Comparison of ENCODE assay signal across 25 cellular contexts in the genomic region with DNA sequence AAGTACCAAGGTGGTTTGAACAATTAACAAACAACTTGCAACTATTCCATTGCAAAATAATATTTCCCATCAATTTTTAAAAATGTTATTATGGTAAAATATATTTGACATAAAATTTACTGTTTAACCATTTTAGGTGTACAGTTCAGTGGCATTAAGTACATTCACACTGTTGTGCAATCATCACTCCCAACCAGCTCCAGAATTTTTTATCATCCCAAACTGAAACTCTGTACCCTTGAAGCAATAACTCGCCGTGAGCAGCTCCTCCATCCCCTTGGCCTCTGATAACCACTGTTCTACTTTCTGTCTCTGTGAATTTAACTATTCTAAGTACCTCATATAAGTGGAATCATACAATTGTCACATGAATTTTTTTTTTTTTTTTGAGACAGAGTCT. TPM values are rescaled to one million over a fixed set of nuclear protein-coding genes. Genes with fewer than 3 reads are reported as not detected.
DNase-seq lines count a peak whose midpoint lies in the region; ATAC-seq, FAIRE-seq and TF ChIP-seq lines count a peak whose summit lies in the region.
"Had no signal": no experiment of that assay in that cellular context is flagged by ENCODE, and none has a peak within 500 bp of the region (broad histone marks: within the 10 kb centered on the region; RNA-seq: fewer than 3 reads in every experiment).

No MANE protein-coding gene starts in this region.

- H3K27ac ChIP-seq in K562 (ENCODE audit: extremely low read depth, low read depth, low read length): no peak overlapping the region; the same call in 2 of the 3 replicates
- no peak overlapping the region for H3K27ac ChIP-seq in HepG2 (ENCODE audit: extremely low read length, insufficient read depth, low read length)
- H3K27ac ChIP-seq in right lobe of liver: peak overlapping the region in 1 of 3 donors; percentile 14
- H3K27ac ChIP-seq: BLaER1 treated with 17β-estradiol and CSF1 and Interleukin-3, amounts not matched to agents 10 nM and 100 nM; C4-2B had no signal

- no peak overlapping the region for H3K4me3 Mint-ChIP-seq in activated CD4-positive, alpha-beta T cell treated with anti-CD3 and anti-CD28 coated beads, Interleukin-2, amount 10 ng/mL, durations not matched to agents 24 days and 14 days
- H3K4me3 Mint-ChIP-seq: B cell; CD4-positive, alpha-beta T cell; CD8-positive, alpha-beta T cell had no signal

- no peak overlapping the region for H3K27ac Mint-ChIP-seq in activated CD4-positive, alpha-beta T cell treated with anti-CD3 and anti-CD28 coated beads, Interleukin-2, amount 10 ng/mL, durations not matched to agents 24 days and 14 days
- H3K27ac Mint-ChIP-seq: B cell; CD4-positive, alpha-beta T cell; CD8-positive, alpha-beta T cell had no signal

- no peaks in the 10 kb centered on the region for H3K79me2 ChIP-seq in K562 (ENCODE audit: control insufficient read depth, insufficient read depth, low read length)
- no peaks in the 10 kb centered on the region for H3K79me2 ChIP-seq in HepG2 (ENCODE audit: insufficient read depth, low read length)

- H3K4me2 ChIP-seq in K562 (ENCODE audit: insufficient read depth, low read length) (no peak overlapping the region), HepG2 (ENCODE audit: low read depth, low read length) (no peak overlapping the region)
- H3K4me2 ChIP-seq: BLaER1 treated with 17β-estradiol and CSF1 and Interleukin-3, amounts not matched to agents 10 nM and 100 nM had no signal

- TF ChIP-seq EP300 in Ishikawa (IDR thresholded peaks at IDR 0.05; ENCODE audit: borderline replicate concordance) (no peak), K562 (IDR thresholded peaks at IDR 0.05; ENCODE audit: low read length) (no peak), HepG2 (IDR thresholded peaks at IDR 0.05; ENCODE audit: low read depth in 2 of 2, low read length in 2 of 2) (no peak), HepG2 (CRISPR knock-in tag; IDR thresholded peaks at IDR 0.05; ENCODE audit: borderline replicate concordance) (no peak)

- no peak for TF ChIP-seq POLR2A in K562 (conservative IDR thresholded peaks at IDR 0.05)
- no peak for TF ChIP-seq POLR2A in HepG2 (IDR thresholded peaks at IDR 0.05; ENCODE audit: insufficient read depth in 1 of 2, low read depth in 2 of 2, low read length in 2 of 2)
- no peak for TF ChIP-seq POLR2A in right lobe of liver (IDR thresholded peaks at IDR 0.05)
- TF ChIP-seq POLR2A in H54 (IDR thresholded peaks at IDR 0.05; ENCODE audit: low read depth, low read length): no peak

- H3K9ac ChIP-seq in K562 (ENCODE audit: insufficient read depth in 1 of 2, low read depth in 2 of 2, low read length in 2 of 2): no peak overlapping the region
- no peak overlapping the region for H3K9ac ChIP-seq in HepG2 (ENCODE audit: insufficient read depth, low read depth, low read length)
- H3K9ac ChIP-seq: BLaER1 treated with 17β-estradiol and CSF1 and Interleukin-3, amounts not matched to agents 10 nM and 100 nM had no signal

- H3K36me3 Mint-ChIP-seq in activated CD4-positive, alpha-beta T cell treated with anti-CD3 and anti-CD28 coated beads, Interleukin-2, amount 10 ng/mL, durations not matched to agents 24 days and 14 days (ENCODE audit: low read depth): no peaks in the 10 kb centered on the region
- H3K36me3 Mint-ChIP-seq: CD8-positive, alpha-beta T cell had no signal

- H3K27me3 Mint-ChIP-seq in activated CD4-positive, alpha-beta T cell treated with anti-CD3 and anti-CD28 coated beads, Interleukin-2, amount 10 ng/mL, durations not matched to agents 24 days and 14 days: no peaks in the 10 kb centered on the region
- H3K27me3 Mint-ChIP-seq: B cell; CD4-positive, alpha-beta T cell had no signal

- no peaks in the 10 kb centered on the region for H3K9me3 Mint-ChIP-seq in activated CD4-positive, alpha-beta T cell treated with anti-CD3 and anti-CD28 coated beads, Interleukin-2, amount 10 ng/mL, durations not matched to agents 24 days and 14 days
- H3K9me3 Mint-ChIP-seq: CD4-positive, alpha-beta T cell; CD8-positive, alpha-beta T cell had no signal

- H2AFZ ChIP-seq in K562 (ENCODE audit: low read depth, low read length) (0 out of 2 replicates have a peak overlapping the region, but pooled peaks have one; percentile 22), HepG2 (ENCODE audit: low read length) (no peak overlapping the region)

- H3K4me1 ChIP-seq in K562 (replicated peaks in 1 of 2; ENCODE audit: control insufficient read depth in 2 of 2, insufficient read depth in 2 of 2, low read length in 2 of 2) (peaks cover 10 to 21% of the 10 kb centered on the region in 2 experiments; a peak in 4 of 5 replicates), HepG2 (ENCODE audit: insufficient read depth, low read length) (peaks cover 23% of the 10 kb centered on the region), right lobe of liver (peaks cover 0 to 10% (median 0%) of the 10 kb centered on the region in 4 donors)
- H3K4me1 ChIP-seq: Caco-2 had no signal

- in situ Hi-C loops in K562 (cut with MboI) (no loop called here), HepG2 (cut with HindIII; ENCODE audit: extremely low pct_ligation_motif_present, low pct_unique_long_range_greater_than_20kb) (no loop called here)

- BruUV-seq in K562 (replicated peaks; lab: Mats Ljungman, UMichigan): no TSS peak
- BruUV-seq in HepG2 (replicated peaks; lab: Mats Ljungman, UMichigan): no TSS peak

- intact Hi-C loops in K562 (cut with micrococcal nuclease): no loop called here
- intact Hi-C loops in HepG2 (cut with micrococcal nuclease; ENCODE audit: unreplicated experiment): no loop called here
- intact Hi-C loops in right lobe of liver (cut with DNase I): no loop called here
- intact Hi-C loops in activated CD4-positive, alpha-beta T cell treated with anti-CD3 and anti-CD28 coated beads, Interleukin-2, amount 10 ng/mL, durations not matched to agents 24 days and 14 days (cut with micrococcal nuclease): no loop called here
- intact Hi-C loops in left ventricle myocardium superior (cut with micrococcal nuclease): no loop called here

- H3K9me3 ChIP-seq in K562 (replicated peaks; ENCODE audit: control insufficient read depth, insufficient read depth, low read depth, low read length): peaks cover 21% of the 10 kb centered on the region
- no peaks in the 10 kb centered on the region for H3K9me3 ChIP-seq in HepG2 (ENCODE audit: low read length)
- H3K9me3 ChIP-seq in right lobe of liver: no peaks in the 10 kb centered on the region

- H4K20me1 ChIP-seq in K562 (replicated peaks; ENCODE audit: control insufficient read depth, insufficient read depth, low read length) (no peaks in the 10 kb centered on the region), HepG2 (ENCODE audit: insufficient read depth, low read length) (no peaks in the 10 kb centered on the region)
- H4K20me1 ChIP-seq: BLaER1 treated with 17β-estradiol and CSF1 and Interleukin-3, amounts not matched to agents 10 nM and 100 nM had no signal

- 28% methylated on average over 2 of the region's 2 CpGs for WGBS in K562 (ENCODE audit: insufficient coverage, low coverage, missing lambda C conversion rate)
- 34% methylated on average over 2 of the region's 2 CpGs for WGBS in HepG2 (ENCODE audit: low lambda C conversion rate)
- WGBS in right lobe of liver (ENCODE audit: insufficient coverage, low coverage, low lambda C conversion rate, missing lambda C conversion rate): 27% methylated on average over 2 of the region's 2 CpGs

- H3K4me3 ChIP-seq in K562 (no peak overlapping the region), HepG2 (replicated peaks in 1 of 3; ENCODE audit: insufficient read depth in 1 of 3, low read depth in 2 of 3, low read length in 3 of 3) (no peak overlapping the region), right lobe of liver (no peak overlapping the region)
- H3K4me3 ChIP-seq: BLaER1 treated with 17β-estradiol and CSF1 and Interleukin-3, amounts not matched to agents 10 nM and 100 nM had no signal

- ATAC-seq in K562: no peak
- no peak for ATAC-seq in HepG2
- ATAC-seq in right lobe of liver: peak; percentile 67 to 82 (median 74)
- no peak for ATAC-seq in left ventricle myocardium superior
- ATAC-seq: CD8-positive, alpha-beta T cell had no signal

- CTCF ChIA-PET in K562 (lab: Yijun Ruan, JAX; ENCODE audit: low intra/inter-chr PET ratio): interaction anchor here (0.6 kb wide), 1 partner anchor 598 kb away, joined by 3 read pairs; no protein-coding TSS in a partner anchor
- CTCF ChIA-PET in HepG2 (lab: Yijun Ruan, JAX; ENCODE audit: low intra/inter-chr PET ratio, low total read pairs): no interaction called here

- FAIRE-seq in K562 (lab: Jason Lieb, UNC): no peak
- no peak for FAIRE-seq in HepG2 (lab: Jason Lieb, UNC)
- no peak for FAIRE-seq in H54 (lab: Jason Lieb, UNC)
- FAIRE-seq: A204.1, D721Med, G401.6, GM12891, GM19239 had no signal

- DNase-seq in K562 (ENCODE audit: extremely low read depth in 1 of 4, low spot score in 3 of 4) (no peak), HepG2 (ENCODE audit: low spot score) (no peak), right lobe of liver (no peak), H54 (ENCODE audit: insufficient read length, low spot score) (no peak), left ventricle myocardium superior (no peak)
- DNase-seq in activated CD4-positive, alpha-beta T cell treated with anti-CD3 and anti-CD28 coated beads, Interleukin-2, amount 10 ng/mL, durations not matched to agents 24 days and 14 days: no peak
- DNase-seq in activated naive CD4-positive, alpha-beta T cell treated with Interleukin-2 at 50 U/mL for 16 hours: no peak
- DNase-seq: 8988T; ACHN; AML-193; Caco-2; Calu3; CD4-positive, alpha-beta T cell; CD8-positive, alpha-beta T cell; DMS79 treated with DMSO at 0.1 percent for 48 hours; GF-D8 had no signal

- POLR2A ChIA-PET in K562 (lab: Yijun Ruan, JAX) (interaction anchor here (0.7 to 1.8 kb wide), 2 partner anchors 10 to 1145 kb away, joined by 3 to 7 read pairs; no protein-coding TSS in a partner anchor), HepG2 (lab: Yijun Ruan, JAX) (interaction anchor here (1.1 kb wide), 1 partner anchor 15 kb away, joined by 4 read pairs; no protein-coding TSS in a partner anchor)

- no peaks in the 10 kb centered on the region for H3K9me1 ChIP-seq in K562 (ENCODE audit: control insufficient read depth, insufficient read depth, low read length)

- no peak for TF ChIP-seq CTCF in K562 (IDR thresholded peaks at IDR 0.05 in 2 of 3, conservative IDR thresholded peaks at IDR 0.05 in 1 of 3; ENCODE audit: insufficient read depth in 2 of 3, low read depth in 1 of 3, low read length in 3 of 3)
- TF ChIP-seq CTCF in HepG2 (CRISPR knock-in tag; IDR thresholded peaks at IDR 0.05): no peak
- no peak for TF ChIP-seq CTCF in right lobe of liver (IDR thresholded peaks at IDR 0.05)

- H3K27me3 ChIP-seq in K562 (ENCODE audit: control insufficient read depth in 2 of 2, insufficient read depth in 2 of 2, low read length in 2 of 2): no peaks in the 10 kb centered on the region
- no peaks in the 10 kb centered on the region for H3K27me3 ChIP-seq in HepG2 (ENCODE audit: control insufficient read depth in 1 of 2, insufficient read depth in 2 of 2, low read length in 2 of 2)
- H3K27me3 ChIP-seq in right lobe of liver: no peaks in the 10 kb centered on the region
- H3K27me3 ChIP-seq: BLaER1 treated with 17β-estradiol and CSF1 and Interleukin-3, amounts not matched to agents 10 nM and 100 nM had no signal

- H3K4me1 Mint-ChIP-seq in activated CD4-positive, alpha-beta T cell treated with anti-CD3 and anti-CD28 coated beads, Interleukin-2, amount 10 ng/mL, durations not matched to agents 24 days and 14 days: no peaks in the 10 kb centered on the region
- H3K4me1 Mint-ChIP-seq: B cell had no signal

- no peak for TF ChIP-seq RAD21 in Ishikawa (IDR thresholded peaks at IDR 0.05; ENCODE audit: low read depth)
- no peak for TF ChIP-seq RAD21 in K562 (CRISPR knock-in tag; conservative IDR thresholded peaks at IDR 0.05 in 1 of 2, IDR thresholded peaks at IDR 0.05 in 1 of 2)
- no peak for TF ChIP-seq RAD21 in HepG2 (CRISPR knock-in tag; IDR thresholded peaks at IDR 0.05)

- H3K36me3 ChIP-seq in K562 (ENCODE audit: control insufficient read depth, insufficient read depth, low read length): no peaks in the 10 kb centered on the region; the same call in 2 of the 3 replicates
- no peaks in the 10 kb centered on the region for H3K36me3 ChIP-seq in HepG2 (replicated peaks in 1 of 2; ENCODE audit: control insufficient read depth in 1 of 2, insufficient read depth in 2 of 2, low read length in 2 of 2)
- no peaks in the 10 kb centered on the region for H3K36me3 ChIP-seq in right lobe of liver
- H3K36me3 ChIP-seq: BLaER1 treated with 17β-estradiol and CSF1 and Interleukin-3, amounts not matched to agents 10 nM and 100 nM had no signal

RNA-seq across cellular contexts. Expression of gene ATF7IP2, which starts 33.6 kb away (rescaled TPM):
- total RNA-seq in K562 (2011; cell fraction: chromatin; rRNA removed; ENCODE audit: low replicate concordance): 246 and 608 TPM in 2 replicates
- total RNA-seq in K562 (2011; cell fraction: nucleolus; rRNA removed): 106 and 143 TPM in 2 replicates
- 321 and 392 TPM in 2 replicates for total RNA-seq in K562 (2011; cell fraction: nucleoplasm; rRNA removed)
- total RNA-seq in K562 (2014; rRNA removed) (107 and 134 TPM in 2 replicates), K562 (2014; rRNA removed; fragmentation: Illumina TruSeq; extraction: Trizol) (196 and 231 TPM in 2 replicates), K562 (2015; rRNA removed; fragmentation: Illumina TruSeq; extraction: Trizol) (156 and 162 TPM in 2 replicates), K562 (2021) (131 and 138 TPM in 2 replicates), HepG2 (2016; rRNA removed; fragmentation: Illumina TruSeq; extraction: Trizol) (98.1 and 117 TPM in 2 replicates), right lobe of liver (10 to 100 TPM; 13.0 to 42.8 (median 24.0) TPM), left ventricle myocardium superior (50.0 TPM)
- polyA plus RNA-seq in K562 (2011; rRNA removed) (152 and 185 TPM in 2 replicates), K562 (2014; fragmentation: Illumina TruSeq; extraction: Trizol) (214 and 273 TPM in 2 replicates), K562 (2014; fragmentation: Nextera tagmentation; extraction: Ambion mirVana) (100 to 1,000 TPM; 352 to 511 TPM), K562 (2014; rRNA removed) (449 and 515 TPM in 2 replicates), HepG2 (2011; rRNA removed) (128 and 217 TPM in 2 replicates)
- polyA plus RNA-seq in K562 (2011; cell fraction: cytosol; rRNA removed): 52.5 and 114 TPM in 2 replicates
- 181 and 232 TPM in 2 replicates for polyA plus RNA-seq in K562 (2011; cell fraction: nucleus; rRNA removed)
- polyA plus RNA-seq in K562 (2012): 165 and 294 TPM in 2 replicates
- 177 and 221 TPM in 2 replicates for polyA minus RNA-seq in K562 (2011; rRNA and poly(A)+ RNA removed)
- 16.4 and 17.5 TPM in 2 replicates for polyA minus RNA-seq in K562 (2011; cell fraction: cytosol; rRNA and poly(A)+ RNA removed)
- polyA minus RNA-seq in K562 (2011; cell fraction: nucleus; rRNA and poly(A)+ RNA removed): 56.8 and 112 TPM in 2 replicates
- 101 and 109 TPM in 2 replicates for total RNA-seq in HepG2 (2016; cell fraction: cytosol; rRNA removed; fragmentation: Illumina TruSeq; extraction: Trizol; ENCODE audit: low read depth)
- 106 and 115 TPM in 2 replicates for total RNA-seq in HepG2 (2016; cell fraction: insoluble cytoplasmic fraction; rRNA removed; fragmentation: Illumina TruSeq; extraction: Trizol)
- 107 and 129 TPM in 2 replicates for total RNA-seq in HepG2 (2016; cell fraction: membrane; rRNA removed; fragmentation: Illumina TruSeq; extraction: Trizol)
- 161 and 171 TPM in 2 replicates for total RNA-seq in HepG2 (2016; cell fraction: nucleus; rRNA removed; fragmentation: Illumina TruSeq; extraction: Trizol)
- 62.4 and 72.6 TPM in 2 replicates for polyA plus RNA-seq in HepG2 (2011; cell fraction: cytosol; rRNA removed)
- 208 and 219 TPM in 2 replicates for polyA plus RNA-seq in HepG2 (2011; cell fraction: nucleus; rRNA removed)
- 35.1 and 53.6 TPM in 2 replicates for polyA plus RNA-seq in HepG2 (2012)
- polyA plus RNA-seq in HepG2 (2016; cell fraction: cytosol; fragmentation: Illumina TruSeq; extraction: Trizol; ENCODE audit: low read depth): 30.6 and 34.0 TPM in 2 replicates
- 100 and 111 TPM in 2 replicates for polyA plus RNA-seq in HepG2 (2016; cell fraction: insoluble cytoplasmic fraction; fragmentation: Illumina TruSeq; extraction: Trizol; ENCODE audit: low read depth)
- polyA plus RNA-seq in HepG2 (2016; cell fraction: membrane; fragmentation: Illumina TruSeq; extraction: Trizol; ENCODE audit: low read depth): 46.8 and 54.0 TPM in 2 replicates
- polyA plus RNA-seq in HepG2 (2016; cell fraction: nucleus; fragmentation: Illumina TruSeq; extraction: Trizol; ENCODE audit: insufficient read depth, low read depth): 251 and 257 TPM in 2 replicates
- polyA minus RNA-seq in HepG2 (2011; rRNA and poly(A)+ RNA removed; ENCODE audit: low replicate concordance): 0.33 and 64.9 TPM in 2 replicates
- polyA minus RNA-seq in HepG2 (2011; cell fraction: cytosol; rRNA and poly(A)+ RNA removed): 15.6 and 16.1 TPM in 2 replicates
- polyA minus RNA-seq in HepG2 (2011; cell fraction: nucleus; rRNA and poly(A)+ RNA removed): 264 and 280 TPM in 2 replicates
- 22.3 and 23.4 TPM in 2 replicates for total RNA-seq in activated CD4-positive, alpha-beta T cell treated with anti-CD3 and anti-CD28 coated beads, Interleukin-2, amount 10 ng/mL, durations not matched to agents 24 days and 14 days

Comparison
In these comparisons a context has a peak if more than half of its experiments do, and no peak if none do; other contexts are left out.
1. ATAC-seq: peak in right lobe of liver (4 of 4); none in K562 (single experiment), HepG2 (single experiment) and left ventricle myocardium superior (single experiment).